In the genomic region with DNA sequence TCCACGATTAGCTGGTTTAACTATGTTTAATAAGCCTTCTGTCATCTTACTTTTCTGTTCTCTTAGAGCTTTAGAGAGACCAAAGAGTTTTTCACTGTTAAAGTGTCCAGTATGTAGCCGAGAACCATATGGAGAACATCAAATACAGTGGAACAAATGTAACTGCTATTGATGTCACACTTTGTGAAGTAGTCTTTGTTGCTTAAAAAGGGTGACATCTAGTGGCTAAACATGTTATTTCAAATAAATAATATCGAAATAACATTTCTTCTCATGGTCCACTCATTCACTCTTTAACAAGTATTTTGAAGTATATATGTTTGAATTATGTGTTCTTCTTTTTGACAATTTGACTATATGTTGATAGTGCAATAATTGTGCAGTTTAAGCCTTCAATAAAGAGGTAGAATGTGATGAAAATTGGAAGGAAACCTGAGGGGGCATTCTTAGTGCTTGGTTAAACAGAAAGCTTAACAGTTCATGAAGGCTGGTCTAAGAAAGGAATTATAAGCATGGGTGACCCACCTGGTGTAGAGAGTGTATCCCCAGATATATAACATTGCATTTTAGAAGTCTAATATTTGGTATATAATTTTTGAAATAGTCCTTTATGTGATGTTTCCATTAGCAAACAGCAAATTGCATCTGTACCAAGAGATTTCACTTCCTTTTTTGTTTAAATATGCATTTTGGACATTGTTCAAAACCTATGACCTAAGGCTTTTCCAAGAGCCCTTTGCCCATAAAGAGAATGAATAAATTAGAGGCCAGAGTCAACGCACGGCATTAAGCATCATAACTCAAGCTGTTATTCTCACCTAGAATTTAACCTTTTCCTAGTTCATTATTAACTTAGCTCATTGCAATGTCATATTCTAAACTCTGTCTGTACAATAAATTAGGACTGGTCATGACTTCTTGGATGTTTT, we compare ENCODE assay signal across 8 cellular contexts.
DNase-seq lines count a peak whose midpoint lies in the region; ATAC-seq and TF ChIP-seq lines count a peak whose summit lies in the region.

No MANE protein-coding gene starts in this region.

- H3K4me3 ChIP-seq in cardiac fibroblast (replicated peaks in 1 of 2; ENCODE audit: low read depth in 2 of 2, low read length in 2 of 2): no peak overlapping the region

- DNase-seq in AML-193 (lab: John Stamatoyannopoulos, UW) (peak; percentile 59 to 73), NCI-H2227 (lab: John Stamatoyannopoulos, UW; ENCODE audit: unreplicated experiment) (peak; percentile 43), cardiac fibroblast (ENCODE audit: low read depth in 2 of 2) (peak; percentile 70 to 71), mesothelial cell of epicardium (ENCODE audit: low spot score in 2 of 2, unreplicated experiment in 2 of 2) (no peak), NCI-H128 (lab: John Stamatoyannopoulos, UW; ENCODE audit: unreplicated experiment) (no peak)
- no peak for DNase-seq in activated naive CD4-positive, alpha-beta T cell treated with anti-CD3 and anti-CD28 coated beads, Interleukin-2, amount 50 U/mL, for 16 hours

- peak; percentile 43 for TF ChIP-seq CTCF in cardiac fibroblast (IDR thresholded peaks at IDR 0.05; ENCODE audit: low read depth, low read length)
- peak; percentile 71 for TF ChIP-seq CTCF in mesothelial cell of epicardium (IDR thresholded peaks at IDR 0.05; ENCODE audit: unreplicated experiment)

- no peak overlapping the region for H3K4me3 Mint-ChIP-seq in mesothelial cell of epicardium

- ATAC-seq in GM18505 (IDR thresholded peaks at IDR 0.05; ENCODE audit: unreplicated experiment): peak; percentile 72
- peak; percentile 73 for ATAC-seq in HG02938 (IDR thresholded peaks at IDR 0.05; ENCODE audit: unreplicated experiment)

- no peak for TF ChIP-seq POLR2A in GM18505 (IDR thresholded peaks at IDR 0.05; ENCODE audit: borderline replicate concordance, extremely low read depth, insufficient read depth, insufficient read length)

- no peaks in the 10 kb centered on the region for H3K27me3 Mint-ChIP-seq in mesothelial cell of epicardium (ENCODE audit: low read depth)

- H3K4me1 Mint-ChIP-seq in mesothelial cell of epicardium: peaks cover 44% of the 10 kb centered on the region

- no peak overlapping the region for H3K27ac Mint-ChIP-seq in mesothelial cell of epicardium

- no peaks in the 10 kb centered on the region for H3K9me3 Mint-ChIP-seq in mesothelial cell of epicardium

- no peaks in the 10 kb centered on the region for H3K36me3 Mint-ChIP-seq in mesothelial cell of epicardium

Comparison
In these comparisons a context has a peak if more than half of its experiments do, and no peak if none do; other contexts are left out.
1. DNase-seq: peak in AML-193 (2 of 2), NCI-H2227 (single experiment) and cardiac fibroblast (2 of 2); none in mesothelial cell of epicardium (0 of 2), activated naive CD4-positive, alpha-beta T cell treated with anti-CD3 and anti-CD28 coated beads, Interleukin-2, amount 50 U/mL, for 16 hours (single experiment) and NCI-H128 (single experiment).